In genomic region chr2:96008051-96008450, GRCh38 we compare ENCODE assay signal across 1 cellular context. TPM values are rescaled to one million over a fixed set of nuclear protein-coding genes. Genes with fewer than 3 reads are reported as not detected.
"Had no signal": no experiment of that assay in that cellular context is flagged by ENCODE, and none has a peak within 500 bp of the region (broad histone marks: within the 10 kb centered on the region; RNA-seq: fewer than 3 reads in every experiment).

No MANE protein-coding gene starts in this region.

RNA-seq across cellular contexts. Expression of gene GPAT2, which starts 26.7 kb away (rescaled TPM):
- total RNA-seq: chondrocyte had no signal
